ENCODE assay signal across 1 cellular context in the genomic region with DNA sequence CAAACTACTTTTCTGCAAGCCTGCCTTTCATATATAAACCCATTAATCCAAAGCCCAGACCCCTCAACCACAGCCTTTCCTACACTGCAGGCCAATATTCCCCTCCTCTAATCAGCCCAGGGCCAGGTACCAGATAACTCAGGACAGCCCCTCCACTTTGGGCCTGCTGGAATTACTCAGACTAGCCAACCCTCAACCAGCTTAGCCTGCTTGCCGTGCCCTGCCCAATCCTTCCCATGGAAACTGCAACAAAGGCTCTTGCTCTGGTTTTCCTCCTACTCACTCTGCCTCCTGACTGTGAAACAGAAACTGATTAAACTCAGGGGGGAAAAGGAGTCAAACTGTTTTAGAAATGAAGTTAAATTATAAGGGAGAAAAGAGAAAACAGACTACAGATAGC.
TF ChIP-seq lines count a peak whose summit lies in the region.

No MANE protein-coding gene starts in this region.

TF ChIP-seq in GM23338, 12 proteins besides CTCF, POLR2A, EP300 and RAD21 (continued from another document):
- TF ChIP-seq, protein P1, sequence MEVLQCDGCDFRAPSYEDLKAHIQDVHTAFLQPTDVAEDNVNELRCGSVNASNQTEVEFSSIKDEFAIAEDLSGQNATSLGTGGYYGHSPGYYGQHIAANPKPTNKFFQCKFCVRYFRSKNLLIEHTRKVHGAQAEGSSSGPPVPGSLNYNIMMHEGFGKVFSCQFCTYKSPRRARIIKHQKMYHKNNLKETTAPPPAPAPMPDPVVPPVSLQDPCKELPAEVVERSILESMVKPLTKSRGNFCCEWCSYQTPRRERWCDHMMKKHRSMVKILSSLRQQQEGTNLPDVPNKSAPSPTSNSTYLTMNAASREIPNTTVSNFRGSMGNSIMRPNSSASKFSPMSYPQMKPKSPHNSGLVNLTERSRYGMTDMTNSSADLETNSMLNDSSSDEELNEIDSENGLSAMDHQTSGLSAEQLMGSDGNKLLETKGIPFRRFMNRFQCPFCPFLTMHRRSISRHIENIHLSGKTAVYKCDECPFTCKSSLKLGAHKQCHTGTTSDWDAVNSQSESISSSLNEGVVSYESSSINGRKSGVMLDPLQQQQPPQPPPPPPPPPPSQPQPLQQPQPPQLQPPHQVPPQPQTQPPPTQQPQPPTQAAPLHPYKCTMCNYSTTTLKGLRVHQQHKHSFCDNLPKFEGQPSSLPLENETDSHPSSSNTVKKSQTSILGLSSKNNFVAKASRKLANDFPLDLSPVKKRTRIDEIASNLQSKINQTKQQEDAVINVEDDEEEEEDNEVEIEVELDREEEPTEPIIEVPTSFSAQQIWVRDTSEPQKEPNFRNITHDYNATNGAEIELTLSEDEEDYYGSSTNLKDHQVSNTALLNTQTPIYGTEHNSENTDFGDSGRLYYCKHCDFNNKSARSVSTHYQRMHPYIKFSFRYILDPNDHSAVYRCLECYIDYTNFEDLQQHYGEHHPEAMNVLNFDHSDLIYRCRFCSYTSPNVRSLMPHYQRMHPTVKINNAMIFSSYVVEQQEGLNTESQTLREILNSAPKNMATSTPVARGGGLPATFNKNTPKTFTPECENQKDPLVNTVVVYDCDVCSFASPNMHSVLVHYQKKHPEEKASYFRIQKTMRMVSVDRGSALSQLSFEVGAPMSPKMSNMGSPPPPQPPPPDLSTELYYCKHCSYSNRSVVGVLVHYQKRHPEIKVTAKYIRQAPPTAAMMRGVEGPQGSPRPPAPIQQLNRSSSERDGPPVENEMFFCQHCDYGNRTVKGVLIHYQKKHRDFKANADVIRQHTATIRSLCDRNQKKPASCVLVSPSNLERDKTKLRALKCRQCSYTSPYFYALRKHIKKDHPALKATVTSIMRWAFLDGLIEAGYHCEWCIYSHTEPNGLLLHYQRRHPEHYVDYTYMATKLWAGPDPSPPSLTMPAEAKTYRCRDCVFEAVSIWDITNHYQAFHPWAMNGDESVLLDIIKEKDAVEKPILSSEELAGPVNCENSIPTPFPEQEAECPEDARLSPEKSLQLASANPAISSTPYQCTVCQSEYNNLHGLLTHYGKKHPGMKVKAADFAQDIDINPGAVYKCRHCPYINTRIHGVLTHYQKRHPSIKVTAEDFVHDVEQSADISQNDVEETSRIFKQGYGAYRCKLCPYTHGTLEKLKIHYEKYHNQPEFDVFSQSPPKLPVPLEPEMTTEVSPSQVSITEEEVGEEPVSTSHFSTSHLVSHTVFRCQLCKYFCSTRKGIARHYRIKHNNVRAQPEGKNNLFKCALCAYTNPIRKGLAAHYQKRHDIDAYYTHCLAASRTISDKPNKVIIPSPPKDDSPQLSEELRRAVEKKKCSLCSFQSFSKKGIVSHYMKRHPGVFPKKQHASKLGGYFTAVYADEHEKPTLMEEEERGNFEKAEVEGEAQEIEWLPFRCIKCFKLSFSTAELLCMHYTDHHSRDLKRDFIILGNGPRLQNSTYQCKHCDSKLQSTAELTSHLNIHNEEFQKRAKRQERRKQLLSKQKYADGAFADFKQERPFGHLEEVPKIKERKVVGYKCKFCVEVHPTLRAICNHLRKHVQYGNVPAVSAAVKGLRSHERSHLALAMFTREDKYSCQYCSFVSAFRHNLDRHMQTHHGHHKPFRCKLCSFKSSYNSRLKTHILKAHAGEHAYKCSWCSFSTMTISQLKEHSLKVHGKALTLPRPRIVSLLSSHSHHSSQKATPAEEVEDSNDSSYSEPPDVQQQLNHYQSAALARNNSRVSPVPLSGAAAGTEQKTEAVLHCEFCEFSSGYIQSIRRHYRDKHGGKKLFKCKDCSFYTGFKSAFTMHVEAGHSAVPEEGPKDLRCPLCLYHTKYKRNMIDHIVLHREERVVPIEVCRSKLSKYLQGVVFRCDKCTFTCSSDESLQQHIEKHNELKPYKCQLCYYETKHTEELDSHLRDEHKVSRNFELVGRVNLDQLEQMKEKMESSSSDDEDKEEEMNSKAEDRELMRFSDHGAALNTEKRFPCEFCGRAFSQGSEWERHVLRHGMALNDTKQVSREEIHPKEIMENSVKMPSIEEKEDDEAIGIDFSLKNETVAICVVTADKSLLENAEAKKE (CRISPR knock-in tag; IDR thresholded peaks at IDR 0.05): no peak
